Comparison of ENCODE assay signal across 26 cellular contexts in the genomic region with DNA sequence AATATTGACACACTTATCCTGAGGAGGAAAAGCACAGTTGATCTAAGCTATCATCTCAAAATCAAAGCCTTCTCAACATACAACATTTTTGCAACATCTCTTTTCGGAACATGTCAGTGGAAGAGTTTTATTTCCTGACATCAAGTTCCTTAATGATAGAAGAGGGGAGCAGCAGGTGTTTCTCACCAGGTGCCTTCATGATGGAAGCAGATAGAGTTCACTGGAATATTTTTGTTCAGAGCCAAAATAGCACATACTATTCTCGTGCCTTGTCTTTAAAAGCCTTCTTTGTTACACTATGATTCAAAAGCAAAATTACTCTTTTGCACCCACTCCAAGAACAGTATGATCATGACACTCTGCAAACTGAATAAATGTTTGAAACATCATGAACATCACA.
"Had no signal": no experiment of that assay in that cellular context is flagged by ENCODE, and none has a peak within 500 bp of the region (broad histone marks: within the 10 kb centered on the region; RNA-seq: fewer than 3 reads in every experiment).

No MANE protein-coding gene starts in this region.

- ATAC-seq: stimulated activated effector memory CD8-positive, alpha-beta T cell treated with anti-CD3 and anti-CD28 coated beads, Interleukin-12 subunit alpha, Interleukin-12 subunit beta, amount 100 ng/mL, for 72 hours; stimulated activated memory B cell treated with anti-CD40 and anti-IgM and Interleukin-4, amounts not matched to agents 10 μg/mL and 1 μg/mL and 100 μg/mL, for 72 hours; stimulated activated naive B cell treated with anti-CD40 and anti-IgM and Interleukin-4, amounts not matched to agents 10 μg/mL and 1 μg/mL and 100 μg/mL, for 72 hours; stimulated activated naive CD8-positive, alpha-beta T cell treated with anti-CD3 and anti-CD28 coated beads, Interleukin-15, amount 100 ng/mL, for 72 hours; stimulated activated naive CD8-positive, alpha-beta T cell treated with anti-CD3 and anti-CD28 coated beads, Interleukin-15, Interleukin-2, amounts not matched to agents 100 U/mL and 50 U/mL, for 24 hours; upper lobe of right lung had no signal

- H3K27ac ChIP-seq: stomach, suprapubic skin, testis, thoracic aorta, thyroid gland, tibial artery, tibial nerve, transverse colon, upper lobe of left lung, upper lobe of right lung, uterus, vagina had no signal

- DNase-seq: stimulated activated CD4-positive, alpha-beta T cell treated with anti-CD3 and anti-CD28 coated beads, Interleukin-2, amount 100 ng/mL, for 48 hours; stimulated activated CD4-positive, alpha-beta T cell treated with anti-CD3 and anti-CD28 coated beads, Interleukin-4, amount 100 ng/mL, for 1 hour; stimulated activated CD4-positive, alpha-beta T cell treated with anti-CD3 and anti-CD28 coated beads, Interleukin-4, amount 100 ng/mL, for 24 hours; stimulated activated CD4-positive, alpha-beta T cell treated with anti-CD3 and anti-CD28 coated beads, Interleukin-4, amount 100 ng/mL, for 4 hours; stimulated activated CD8-positive, alpha-beta memory T cell treated with anti-CD3 and anti-CD28 coated beads, Interleukin-4, amount 100 ng/mL, for 48 hours; stimulated activated naive B cell treated with anti-CD40 and anti-IgM and Interleukin-4, amounts not matched to agents 10 μg/mL and 1 μg/mL and 100 μg/mL, for 72 hours; stimulated activated naive CD4-positive, alpha-beta T cell; stimulated activated naive CD4-positive, alpha-beta T cell treated with Interleukin-2 at 50 U/mL for 16 hours; stimulated activated naive CD8-positive, alpha-beta T cell treated with anti-CD3 and anti-CD28 coated beads, Interleukin-15, amount 100 ng/mL, for 72 hours; stimulated activated naive CD8-positive, alpha-beta T cell treated with anti-CD3 and anti-CD28 coated beads, Interleukin-15, Interleukin-2, amounts not matched to agents 100 U/mL and 50 U/mL, for 24 hours; stomach; substantia nigra; testis; thyroid gland; tibial artery; transverse colon; trophoblast cell; upper lobe of left lung; upper lobe of right lung; uterus had no signal
